In the genomic region with DNA sequence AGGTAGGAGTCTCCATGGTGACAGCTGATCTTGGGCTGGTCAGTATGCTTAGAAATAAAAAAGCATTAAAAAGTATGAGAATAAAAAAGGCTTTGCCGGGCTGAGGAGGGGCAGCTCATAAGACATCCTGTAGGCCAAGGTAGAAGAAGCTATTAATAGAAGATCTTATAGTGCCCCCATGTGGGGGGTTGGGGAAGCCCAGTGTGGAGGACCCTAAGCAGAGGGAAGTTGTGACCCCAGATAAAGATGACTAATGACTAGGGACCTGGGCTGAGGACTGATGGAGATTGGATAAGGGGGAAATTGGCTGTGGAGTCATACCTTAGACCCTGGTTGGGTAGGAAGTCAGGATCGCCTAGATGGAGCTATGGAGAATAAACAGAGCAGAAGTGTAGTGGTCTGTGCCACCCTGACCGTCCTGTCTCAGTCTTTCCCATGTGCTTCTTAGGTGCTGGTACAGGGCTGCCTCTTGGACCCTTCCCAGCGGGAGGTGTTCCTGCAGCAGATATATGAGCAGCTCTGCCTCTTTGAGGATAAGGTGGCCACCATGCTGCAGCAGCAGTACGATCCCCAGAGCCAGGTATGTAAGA, we compare ENCODE assay signal across 8 cellular contexts. TPM values are rescaled to one million over a fixed set of nuclear protein-coding genes. Genes with fewer than 3 reads are reported as not detected.
DNase-seq lines count a peak whose midpoint lies in the region; ATAC-seq and TF ChIP-seq lines count a peak whose summit lies in the region.

No MANE protein-coding gene starts in this region.

- H3K4me3 ChIP-seq in CD8-positive, alpha-beta memory T cell (ENCODE audit: low read length): no peak overlapping the region
- no peak overlapping the region for H3K4me3 ChIP-seq in IMR-90 (ENCODE audit: insufficient read depth, low read depth, low read length)
- no peak overlapping the region for H3K4me3 ChIP-seq in Peyer's patch
- H3K4me3 ChIP-seq in upper lobe of right lung: no peak overlapping the region

- H3K18ac ChIP-seq in IMR-90 (ENCODE audit: low read depth, low read length): no peak overlapping the region

- no peak overlapping the region for H3K56ac ChIP-seq in IMR-90 (ENCODE audit: extremely low read depth, insufficient read depth, low read length)

- no peak overlapping the region for H2BK15ac ChIP-seq in IMR-90 (ENCODE audit: low read depth, low read length)

- H3K4me2 ChIP-seq in IMR-90 (ENCODE audit: low read depth, low read length): no peak overlapping the region

- no peak overlapping the region for H2AK5ac ChIP-seq in IMR-90 (ENCODE audit: low read depth, low read length)

- dilution Hi-C loops in IMR-90 (cut with HindIII; ENCODE audit: low sequenced_read_pairs, unreplicated experiment): no loop called here

- H4K91ac ChIP-seq in IMR-90 (ENCODE audit: insufficient read depth, low read depth, low read length): no peak overlapping the region

- H3K36me3 ChIP-seq in CD8-positive, alpha-beta memory T cell (ENCODE audit: insufficient read depth, low read length): peaks cover 18% of the 10 kb centered on the region
- H3K36me3 ChIP-seq in IMR-90 (ENCODE audit: control insufficient read depth, insufficient read depth, low read length): peaks cover 35% of the 10 kb centered on the region
- H3K36me3 ChIP-seq in Peyer's patch: peaks cover 0 to 59% (median 0%) of the 10 kb centered on the region in 3 donors
- H3K36me3 ChIP-seq in upper lobe of right lung: peaks cover 55% of the 10 kb centered on the region

- peaks cover 4 to 31% (median 6%) of the 10 kb centered on the region in 3 donors for H3K36me3 Mint-ChIP-seq in CD8-positive, alpha-beta memory T cell

- peak; percentile 52 to 71 (median 54) for DNase-seq in CD8-positive, alpha-beta memory T cell
- DNase-seq in IMR-90 (peak; percentile 52), Peyer's patch (peak in 2 of 3 donors; percentile 68 to 86), foreskin keratinocyte (peak in 1 of 2 donors; percentile 23), pons (ENCODE audit: low spot score) (peak; percentile 58), upper lobe of right lung (no peak)
- DNase-seq in activated T-cell treated with anti-CD3 and anti-CD28 coated beads, Interleukin-2, amount 50 U/mL, for 48 hours: peak; percentile 71 to 73

- H4K5ac ChIP-seq in IMR-90 (ENCODE audit: low read depth, low read length): no peak overlapping the region

- no peaks in the 10 kb centered on the region for H3K27me3 ChIP-seq in CD8-positive, alpha-beta memory T cell (ENCODE audit: insufficient read depth, low read length, poor library complexity, severe bottlenecking)
- H3K27me3 ChIP-seq in IMR-90 (ENCODE audit: control insufficient read depth, insufficient read depth, low read length) (no peaks in the 10 kb centered on the region), Peyer's patch (no peaks in the 10 kb centered on the region), foreskin keratinocyte (no peaks in the 10 kb centered on the region), upper lobe of right lung (no peaks in the 10 kb centered on the region)

- WGBS in IMR-90 (ENCODE audit: extremely low coverage in 2 of 2, insufficient read length in 1 of 2), 2 experiments: 74% methylated on average over 3 of the region's 5 CpGs; no CpG with 5 or more reads in 1 of the 2 experiments

- TF ChIP-seq CTCF in IMR-90 (conservative IDR thresholded peaks at IDR 0.05; ENCODE audit: low read depth, low read length) (peak; percentile 66), Peyer's patch (IDR thresholded peaks at IDR 0.05) (peak; percentile 46 to 71 (median 64)), foreskin keratinocyte (conservative IDR thresholded peaks at IDR 0.05) (peak; percentile 71), upper lobe of right lung (IDR thresholded peaks at IDR 0.05) (peak; percentile 71)

- H3K9me3 Mint-ChIP-seq in CD8-positive, alpha-beta memory T cell: no peaks in the 10 kb centered on the region

- no peak overlapping the region for H2AFZ ChIP-seq in IMR-90 (replicated peaks; ENCODE audit: low read length, poor library complexity)

- no peak overlapping the region for H4K8ac ChIP-seq in IMR-90 (ENCODE audit: low read depth in 2 of 2, low read length in 2 of 2)

- H3K23ac ChIP-seq in IMR-90 (ENCODE audit: low read depth, low read length): no peak overlapping the region

- no peaks in the 10 kb centered on the region for H3K9me1 ChIP-seq in IMR-90 (ENCODE audit: insufficient read depth, low read length)

- CTCF ChIA-PET in CD8-positive, alpha-beta memory T cell (lab: Charles Lee): interaction anchor here (0.6 to 5.5 kb wide), 15 partner anchors 9 to 502 kb away, joined by 3 to 97 read pairs (median 5); no protein-coding TSS in a partner anchor
- CTCF ChIA-PET in IMR-90 (lab: Yijun Ruan, JAX): interaction anchor here (0.6 to 0.8 kb wide), 3 partner anchors 9 to 190 kb away, joined by 3 to 10 read pairs (median 4); no protein-coding TSS in a partner anchor

- no peak overlapping the region for H3K4ac ChIP-seq in IMR-90 (ENCODE audit: low read depth, low read length)

- no peak overlapping the region for H2BK120ac ChIP-seq in IMR-90 (ENCODE audit: low read depth, low read length)

- no peak overlapping the region for H2BK20ac ChIP-seq in IMR-90 (ENCODE audit: low read depth, low read length)

- H3K4me3 Mint-ChIP-seq in CD8-positive, alpha-beta memory T cell: no peak overlapping the region

- no peaks in the 10 kb centered on the region for H3K27me3 Mint-ChIP-seq in CD8-positive, alpha-beta memory T cell

- POLR2A ChIA-PET in CD8-positive, alpha-beta memory T cell (lab: Charles Lee): no interaction called here
- POLR2A ChIA-PET in IMR-90 (lab: Charles Lee; ENCODE audit: unreplicated experiment): no interaction called here

- peak; percentile 83 for TF ChIP-seq RAD21 in IMR-90 (IDR thresholded peaks at IDR 0.05; ENCODE audit: low read length)

- ATAC-seq in IMR-90 (ENCODE audit: low read depth): peak; percentile 88
- peak; percentile 48 for ATAC-seq in foreskin keratinocyte
- peak; percentile 93 for ATAC-seq in upper lobe of right lung
- no peak for ATAC-seq in GM21447 (IDR thresholded peaks at IDR 0.05; ENCODE audit: unreplicated experiment)

- peaks cover 0 to 6% of the 10 kb centered on the region in 2 experiments; a peak in 2 of 4 replicates for H3K79me1 ChIP-seq in IMR-90 (ENCODE audit: low read depth in 1 of 2, low read length in 2 of 2)

- H2AK9ac ChIP-seq in IMR-90 (replicated peaks; ENCODE audit: low read depth, low read length, poor library complexity): no peak overlapping the region

- peak overlapping the region in 6 of 8 donors; percentile 13 to 94 (median 80) for H3K27ac Mint-ChIP-seq in CD8-positive, alpha-beta memory T cell

- H3K27ac ChIP-seq in CD8-positive, alpha-beta memory T cell (ENCODE audit: low read depth, low read length): no peak overlapping the region
- H3K27ac ChIP-seq in IMR-90 (ENCODE audit: insufficient read depth, low read length): no peak overlapping the region
- no peak overlapping the region for H3K27ac ChIP-seq in Peyer's patch
- H3K27ac ChIP-seq in foreskin keratinocyte: no peak overlapping the region
- H3K27ac ChIP-seq in upper lobe of right lung: no peak overlapping the region

- no peaks in the 10 kb centered on the region for H3K9me3 ChIP-seq in CD8-positive, alpha-beta memory T cell (ENCODE audit: low read length)
- no peaks in the 10 kb centered on the region for H3K9me3 ChIP-seq in IMR-90 (ENCODE audit: control insufficient read depth, insufficient read depth, low read length)
- H3K9me3 ChIP-seq in Peyer's patch: no peaks in the 10 kb centered on the region
- H3K9me3 ChIP-seq in upper lobe of right lung: no peaks in the 10 kb centered on the region

- no peak overlapping the region for H3K9ac ChIP-seq in IMR-90 (ENCODE audit: low read depth, low read length)

- in situ Hi-C loops in IMR-90 (cut with MboI; ENCODE audit: low sequenced_read_pairs): loop anchor here (5.0 to 25.0 kb wide), 2 partner anchors 187 to 502 kb away; no protein-coding TSS in a partner anchor

- no peak overlapping the region for H2BK5ac ChIP-seq in IMR-90 (ENCODE audit: low read depth, low read length, poor library complexity, severe bottlenecking)

- no TSS peak for BruUV-seq in IMR-90 (replicated peaks; lab: Mats Ljungman, UMichigan)

- intact Hi-C loops in IMR-90 (cut with micrococcal nuclease): loop anchor here (1.0 to 5.0 kb wide), 3 partner anchors 176 to 502 kb away; no protein-coding TSS in a partner anchor
- intact Hi-C loops in upper lobe of right lung (cut with DNase I): loop anchor here (5.0 kb wide), 1 partner anchor 187 kb away; no protein-coding TSS in a partner anchor

- H3K14ac ChIP-seq in IMR-90 (replicated peaks; ENCODE audit: low read depth, low read length): no peak overlapping the region

- TF ChIP-seq POLR2A in IMR-90 (IDR thresholded peaks at IDR 0.05; ENCODE audit: low read depth, low read length) (no peak), Peyer's patch (IDR thresholded peaks at IDR 0.05) (no peak)

- H4K20me1 ChIP-seq in IMR-90 (ENCODE audit: insufficient read depth, low read length): no peaks in the 10 kb centered on the region

- no peaks in the 10 kb centered on the region for H3K4me1 ChIP-seq in CD8-positive, alpha-beta memory T cell (ENCODE audit: insufficient read depth, low read length)
- H3K4me1 ChIP-seq in IMR-90 (ENCODE audit: control insufficient read depth, insufficient read depth, low read length) (no peaks in the 10 kb centered on the region), Peyer's patch (no peaks in the 10 kb centered on the region), foreskin keratinocyte (no peaks in the 10 kb centered on the region), upper lobe of right lung (no peaks in the 10 kb centered on the region)

- H3K4me1 Mint-ChIP-seq in CD8-positive, alpha-beta memory T cell: peaks cover 2 to 5% (median 3%) of the 10 kb centered on the region in 3 donors

RNA-seq across cellular contexts. Expression of a gene that starts 25.0 kb away (rescaled TPM):
- 10 to 100 TPM; 34.4 to 35.1 TPM for total RNA-seq in CD8-positive, alpha-beta memory T cell
- 7.2 TPM for polyA plus RNA-seq in CD8-positive, alpha-beta memory T cell
- total RNA-seq in IMR-90 (2012; rRNA removed): 9.5 and 9.7 TPM in 2 replicates
- 14.3 and 15.7 TPM in 2 replicates for polyA plus RNA-seq in IMR-90 (2012; rRNA removed)
- polyA plus RNA-seq in IMR-90 (2012; cell fraction: cytosol; rRNA removed): 5.1 and 7.2 TPM in 2 replicates
- polyA plus RNA-seq in IMR-90 (2012; cell fraction: nucleus; rRNA removed; ENCODE audit: low replicate concordance): 42.3 and 80.6 TPM in 2 replicates
- 100 to 1,000 TPM in 2 of 4 donors, 10 to 100 TPM in 2; 76.9 to 129 (median 104) TPM for total RNA-seq in Peyer's patch
- total RNA-seq in foreskin keratinocyte: 14.2 and 16.9 TPM in 2 replicates
- polyA plus RNA-seq in foreskin keratinocyte: 5.0 and 6.2 TPM in 2 replicates
- total RNA-seq in upper lobe of right lung: 70.4 TPM

RNA-seq across cellular contexts. Expression of a gene that starts 25.1 kb away (rescaled TPM):
- total RNA-seq in CD8-positive, alpha-beta memory T cell: 10 to 100 TPM; 40.5 to 41.3 TPM
- polyA plus RNA-seq in CD8-positive, alpha-beta memory T cell: 36.7 TPM
- total RNA-seq in IMR-90 (2012; rRNA removed) (114 and 120 TPM in 2 replicates), Peyer's patch (10 to 100 TPM; 36.1 to 58.6 (median 38.7) TPM), foreskin keratinocyte (36.7 and 47.2 TPM in 2 replicates), upper lobe of right lung (37.3 TPM)
- polyA plus RNA-seq in IMR-90 (2012; rRNA removed) (53.7 and 61.1 TPM in 2 replicates), foreskin keratinocyte (40.0 and 52.2 TPM in 2 replicates)
- 35.0 and 38.5 TPM in 2 replicates for polyA plus RNA-seq in IMR-90 (2012; cell fraction: cytosol; rRNA removed)
- polyA plus RNA-seq in IMR-90 (2012; cell fraction: nucleus; rRNA removed; ENCODE audit: low replicate concordance): 37.4 and 89.5 TPM in 2 replicates

RNA-seq across cellular contexts. Expression of a gene that starts 39.0 kb away (rescaled TPM):
- 1 to 10 TPM; 5.5 to 5.7 TPM for total RNA-seq in CD8-positive, alpha-beta memory T cell
- polyA plus RNA-seq in CD8-positive, alpha-beta memory T cell: 2.4 TPM
- 21.5 and 25.0 TPM in 2 replicates for total RNA-seq in IMR-90 (2012; rRNA removed)
- 53.7 and 66.7 TPM in 2 replicates for polyA plus RNA-seq in IMR-90 (2012; rRNA removed)
- 46.3 and 63.2 TPM in 2 replicates for polyA plus RNA-seq in IMR-90 (2012; cell fraction: cytosol; rRNA removed)
- polyA plus RNA-seq in IMR-90 (2012; cell fraction: nucleus; rRNA removed; ENCODE audit: low replicate concordance): 204 and 236 TPM in 2 replicates
- total RNA-seq in Peyer's patch: 100 to 1,000 TPM; 127 to 210 (median 169) TPM
- 86.0 and 93.4 TPM in 2 replicates for total RNA-seq in foreskin keratinocyte
- polyA plus RNA-seq in foreskin keratinocyte: 104 and 115 TPM in 2 replicates
- 72.6 TPM for total RNA-seq in upper lobe of right lung

RNA-seq across cellular contexts. Expression of a gene that starts 46.9 kb away (rescaled TPM):
- 10 to 100 TPM; 89.1 to 98.8 TPM for total RNA-seq in CD8-positive, alpha-beta memory T cell
- 83.9 TPM for polyA plus RNA-seq in CD8-positive, alpha-beta memory T cell
- 66.4 and 88.9 TPM in 2 replicates for total RNA-seq in IMR-90 (2012; rRNA removed)
- polyA plus RNA-seq in IMR-90 (2012; rRNA removed): 203 and 211 TPM in 2 replicates
- 94.1 and 171 TPM in 2 replicates for polyA plus RNA-seq in IMR-90 (2012; cell fraction: cytosol; rRNA removed)
- polyA plus RNA-seq in IMR-90 (2012; cell fraction: nucleus; rRNA removed; ENCODE audit: low replicate concordance): 140 and 158 TPM in 2 replicates
- total RNA-seq in Peyer's patch: 100 to 1,000 TPM in 1 of 4 donors, 10 to 100 TPM in 3; 29.7 to 101 (median 71.3) TPM
- total RNA-seq in foreskin keratinocyte: 137 and 140 TPM in 2 replicates
- polyA plus RNA-seq in foreskin keratinocyte: 190 and 207 TPM in 2 replicates
- total RNA-seq in upper lobe of right lung: 98.9 TPM

RNA-seq across cellular contexts. Expression of a gene that starts 55.9 kb away (rescaled TPM):
- 100 to 1,000 TPM; 118 to 129 TPM for total RNA-seq in CD8-positive, alpha-beta memory T cell
- polyA plus RNA-seq in CD8-positive, alpha-beta memory T cell: 0.37 TPM
- total RNA-seq in IMR-90 (2012; rRNA removed) (78.0 and 103 TPM in 2 replicates), Peyer's patch (10 to 100 TPM in 1 of 4 donors, 1 to 10 TPM in 3; 3.4 to 14.9 (median 6.3) TPM), foreskin keratinocyte (192 and 269 TPM in 2 replicates), upper lobe of right lung (1.8 TPM)
- polyA plus RNA-seq in IMR-90 (2012; rRNA removed) (107 and 115 TPM in 2 replicates), foreskin keratinocyte (230 and 312 TPM in 2 replicates)
- polyA plus RNA-seq in IMR-90 (2012; cell fraction: cytosol; rRNA removed): 75.5 and 90.0 TPM in 2 replicates
- 26.3 and 75.6 TPM in 2 replicates for polyA plus RNA-seq in IMR-90 (2012; cell fraction: nucleus; rRNA removed; ENCODE audit: low replicate concordance)
